Comparison of ENCODE assay signal across 16 cellular contexts in the genomic region with DNA sequence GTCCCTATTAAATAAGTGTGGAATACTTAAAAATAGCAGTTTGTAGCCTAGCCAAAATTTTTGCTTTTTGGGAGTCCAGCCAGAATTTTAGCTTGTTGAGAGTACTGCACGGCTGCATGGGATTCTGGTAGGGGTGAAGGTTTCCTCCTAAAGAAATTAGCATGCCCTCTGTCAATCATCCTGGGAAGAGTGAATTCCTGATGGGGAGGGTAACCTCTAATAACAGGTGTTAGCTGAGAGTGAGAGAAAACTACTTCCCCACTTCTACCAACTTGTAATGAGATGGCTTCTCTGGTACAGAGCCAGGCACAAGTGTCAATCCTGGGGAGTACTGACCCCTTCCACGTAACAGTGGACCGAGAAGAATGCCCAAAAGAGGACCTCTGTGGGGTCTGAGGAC.
A peak's percentile ranks its signal among the peaks of the same experiment; 100 is the strongest.
DNase-seq lines count a peak whose midpoint lies in the region; TF ChIP-seq lines count a peak whose summit lies in the region.
"Had no signal": no experiment of that assay in that cellular context is flagged by ENCODE, and none has a peak within 500 bp of the region (broad histone marks: within the 10 kb centered on the region; RNA-seq: fewer than 3 reads in every experiment).

No MANE protein-coding gene starts in this region.

- H4K20me1 ChIP-seq in OCI-LY3 (ENCODE audit: insufficient read depth, low read length) = no peaks in the 10 kb centered on the region

- peak overlapping the region; percentile 50; the same call in 1 of the 2 replicates for H2AFZ ChIP-seq in OCI-LY3 (ENCODE audit: low read depth, low read length)

- H3K4me3 ChIP-seq in HEK293 (ENCODE audit: low read depth, low read length) (no peak overlapping the region), OCI-LY3 (ENCODE audit: low read length) (no peak overlapping the region), subcutaneous abdominal adipose tissue (ENCODE audit: low read depth in 1 of 5, low read length in 5 of 5) (no peak overlapping the region)
- H3K4me3 ChIP-seq: A549 had no signal

- peak; percentile 45 for DNase-seq in myocyte (ENCODE audit: low read depth)
- DNase-seq in NOMO-1 treated with dmso at 0.1 percent for 144 hours (lab: John Stamatoyannopoulos, UW; ENCODE audit: unreplicated experiment) = no peak
- DNase-seq in GM13977 (ENCODE audit: low spot score) = no peak
- no peak for DNase-seq in H4 (ENCODE audit: low spot score)
- DNase-seq: BE2C; CD8-positive, alpha-beta T cell; COR-L47; DMS153; DMS79 treated with DMSO at 0.1 percent for 48 hours; EL; GDM1 had no signal

- H3K4me1 ChIP-seq in HEK293 (ENCODE audit: control insufficient read depth, insufficient read depth, low read length) (no peaks in the 10 kb centered on the region), OCI-LY3 (ENCODE audit: low read length) (no peaks in the 10 kb centered on the region), subcutaneous abdominal adipose tissue (ENCODE audit: control insufficient read depth in 5 of 5, insufficient read depth in 5 of 5, low read length in 5 of 5) (peaks cover 4 to 31% (median 19%) of the 10 kb centered on the region in 5 donors)
- H3K4me1 ChIP-seq: A549, BE2C had no signal

- no peak overlapping the region for H3K27ac ChIP-seq in HEK293 (ENCODE audit: extremely low read depth, low read depth, low read length)
- no peak overlapping the region for H3K27ac ChIP-seq in OCI-LY3 (ENCODE audit: low read length)
- H3K27ac ChIP-seq in subcutaneous abdominal adipose tissue (ENCODE audit: low read depth, low read length) = peak overlapping the region; percentile 39
- H3K27ac ChIP-seq: A549, C4-2B had no signal

- H3K9ac ChIP-seq in OCI-LY3 (ENCODE audit: low read length) (no peak overlapping the region), subcutaneous abdominal adipose tissue (ENCODE audit: low read length in 5 of 5) (no peak overlapping the region)

- no peak overlapping the region for H3K4me2 ChIP-seq in OCI-LY3 (ENCODE audit: low read length)
- H3K4me2 ChIP-seq: A549 had no signal

- POLR2A ChIA-PET in HEK293 (lab: Yijun Ruan, JAX) = no interaction called here

- H3K79me2 ChIP-seq in OCI-LY3 (ENCODE audit: low read length) = no peaks in the 10 kb centered on the region

- CTCF ChIA-PET in HEK293 (lab: Yijun Ruan, JAX) = interaction anchor here (0.5 to 0.7 kb wide), 2 partner anchors 607 to 1843 kb away, joined by 3 read pairs; no protein-coding TSS in a partner anchor

- H3K27me3 ChIP-seq in OCI-LY3 (ENCODE audit: low read depth, low read length) (no peaks in the 10 kb centered on the region), subcutaneous abdominal adipose tissue (ENCODE audit: control insufficient read depth in 5 of 5, insufficient read depth in 4 of 5, low read length in 5 of 5) (no peaks in the 10 kb centered on the region)
- H3K27me3 ChIP-seq: BE2C had no signal

- TF ChIP-seq CTCF in HEK293 (tag by site-specific recombination; IDR thresholded peaks at IDR 0.05) = no peak
- no peak for TF ChIP-seq CTCF in OCI-LY3 (IDR thresholded peaks at IDR 0.05; ENCODE audit: low read depth, low read length)
- no peak for TF ChIP-seq CTCF in GM13977 (IDR thresholded peaks at IDR 0.05; ENCODE audit: extremely low read depth, insufficient read depth, missing control alignments)

- no peaks in the 10 kb centered on the region for H3K9me3 ChIP-seq in HEK293 (ENCODE audit: control insufficient read depth, insufficient read depth, low read depth, low read length)
- no peaks in the 10 kb centered on the region for H3K9me3 ChIP-seq in OCI-LY3 (ENCODE audit: insufficient read depth, low read length)
- H3K9me3 ChIP-seq in subcutaneous abdominal adipose tissue (ENCODE audit: control insufficient read depth in 5 of 5, low read length in 5 of 5) = no peaks in the 10 kb centered on the region
- H3K9me3 ChIP-seq: A549, BE2C had no signal

- in situ Hi-C loops in GM13977 (cut with MboI; ENCODE audit: low pct_unique_long_range_greater_than_20kb, low sequenced_read_pairs, unreplicated experiment) = no loop called here

- H3K36me3 ChIP-seq in HEK293 (ENCODE audit: control insufficient read depth in 2 of 2, insufficient read depth in 1 of 2, low read length in 2 of 2) = no peaks in the 10 kb centered on the region
- no peaks in the 10 kb centered on the region for H3K36me3 ChIP-seq in OCI-LY3 (replicated peaks; ENCODE audit: low read depth, low read length)
- no peaks in the 10 kb centered on the region for H3K36me3 ChIP-seq in subcutaneous abdominal adipose tissue (ENCODE audit: control insufficient read depth in 5 of 5, insufficient read depth in 5 of 5, low read length in 5 of 5)
- H3K36me3 ChIP-seq: BE2C had no signal

TF ChIP-seq in HEK293, 187 proteins besides CTCF, POLR2A, EP300 and RAD21:
- TF ChIP-seq SP7 (tag by site-specific recombination; IDR thresholded peaks at IDR 0.05) (peak; percentile 74), KLF16 (tag by site-specific recombination; IDR thresholded peaks at IDR 0.05) (no peak), GLIS1 (tag by site-specific recombination; IDR thresholded peaks at IDR 0.05) (no peak), ZBTB7A (tag by site-specific recombination; IDR thresholded peaks at IDR 0.05; ENCODE audit: low read depth) (no peak)
